In the genomic region with DNA sequence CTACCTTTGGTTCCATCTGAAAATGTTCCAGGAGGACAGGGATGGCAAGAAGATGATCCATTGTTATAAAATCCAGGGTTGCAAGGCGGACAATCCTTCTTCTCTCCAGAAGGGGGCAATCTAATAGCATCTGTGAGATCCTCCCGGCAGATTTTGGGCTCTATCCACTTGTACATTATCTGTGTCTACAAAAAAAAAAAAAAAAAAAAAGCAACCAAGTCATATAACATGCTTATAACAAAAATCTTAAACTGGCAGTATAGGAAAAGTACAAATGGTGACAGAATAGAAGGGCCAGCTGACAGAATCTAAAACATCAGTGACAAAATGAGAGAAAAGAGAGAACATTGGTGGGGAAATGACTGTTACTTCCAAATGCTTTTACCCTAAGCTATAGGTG, we compare ENCODE assay signal across 8 cellular contexts.
DNase-seq lines count a peak whose midpoint lies in the region; ATAC-seq and TF ChIP-seq lines count a peak whose summit lies in the region.

No MANE protein-coding gene starts in this region.

- H3K36me3 ChIP-seq in adipocyte (ENCODE audit: control insufficient read depth, insufficient read depth, low read length, severe bottlenecking) (no peaks in the 10 kb centered on the region), tibial artery (no peaks in the 10 kb centered on the region)

- H3K9me3 ChIP-seq in adipocyte (ENCODE audit: control insufficient read depth, low read length) (no peaks in the 10 kb centered on the region), tibial artery (no peaks in the 10 kb centered on the region)

- no peak overlapping the region for H3K4me3 Mint-ChIP-seq in immature natural killer cell

- peaks cover 0 to 4% (median 0%) of the 10 kb centered on the region in 6 donors for H3K9me3 Mint-ChIP-seq in immature natural killer cell

- peaks cover 3 to 12% (median 8%) of the 10 kb centered on the region in 3 donors for H3K27me3 Mint-ChIP-seq in immature natural killer cell (ENCODE audit: low read depth in 3 of 3)

- H3K4me1 ChIP-seq in adipocyte (ENCODE audit: control insufficient read depth, insufficient read depth, low read length), result peaks cover 13% of the 10 kb centered on the region
- peaks cover 0 to 4% (median 0%) of the 10 kb centered on the region in 4 donors for H3K4me1 ChIP-seq in tibial artery

- no peak overlapping the region for H3K27ac Mint-ChIP-seq in immature natural killer cell

- intact Hi-C loops in tibial artery (cut with DNase I; ENCODE audit: low total_unique reads), result loop anchor here (5.0 kb wide), 2 partner anchors 221 to 306 kb away; no protein-coding TSS in a partner anchor

- no peaks in the 10 kb centered on the region for H3K36me3 Mint-ChIP-seq in immature natural killer cell

- TF ChIP-seq CTCF in GM12872 (IDR thresholded peaks at IDR 0.05; ENCODE audit: insufficient read depth, low read depth, low read length) (peak; percentile 73), tibial artery (IDR thresholded peaks at IDR 0.05) (peak; percentile 55 to 56)

- no peaks in the 10 kb centered on the region for H3K4me1 Mint-ChIP-seq in immature natural killer cell

- no peak overlapping the region for H3K9ac ChIP-seq in adipocyte (ENCODE audit: low read length)

- DNase-seq in CD1c-positive myeloid dendritic cell (ENCODE audit: extremely low spot score), result peak; percentile 54
- peak; percentile 9 to 39 for DNase-seq in NCI-H446 (lab: John Stamatoyannopoulos, UW)
- DNase-seq in adipocyte (ENCODE audit: low read depth), result peak; percentile 89
- DNase-seq in immature natural killer cell, result peak; percentile 16 to 17 (median 16)
- no peak for DNase-seq in tibial artery

- ATAC-seq in HG03095 (IDR thresholded peaks at IDR 0.05; ENCODE audit: unreplicated experiment), result peak; percentile 53
- ATAC-seq in GM18861 (IDR thresholded peaks at IDR 0.05; ENCODE audit: unreplicated experiment), result no peak

- no peak overlapping the region for H3K4me3 ChIP-seq in adipocyte (ENCODE audit: low read length)
- H3K4me3 ChIP-seq in tibial artery, result no peak overlapping the region

- H3K27me3 ChIP-seq in adipocyte (replicated peaks; ENCODE audit: control insufficient read depth, insufficient read depth, low read length), result no peaks in the 10 kb centered on the region
- H3K27me3 ChIP-seq in tibial artery, result no peaks in the 10 kb centered on the region

- no peak overlapping the region for H3K27ac ChIP-seq in tibial artery

Comparison
In these comparisons a context has a peak if more than half of its experiments do, and no peak if none do; other contexts are left out.
1. DNase-seq: peak in CD1c-positive myeloid dendritic cell (single experiment), NCI-H446 (2 of 2), adipocyte (single experiment) and immature natural killer cell (3 of 3); none in tibial artery (0 of 2).